In genomic region chr1:234603221-234604204, GRCh38 we compare ENCODE assay signal across 8 cellular contexts. TPM values are rescaled to one million over a fixed set of nuclear protein-coding genes. Genes with fewer than 3 reads are reported as not detected.
DNase-seq lines count a peak whose midpoint lies in the region; ATAC-seq and TF ChIP-seq lines count a peak whose summit lies in the region.

No MANE protein-coding gene starts in this region.

- intact Hi-C loops in CD8-positive, alpha-beta T cell (cut with DNase I, micrococcal nuclease): loop anchor here (5.0 to 10.0 kb wide), 3 partner anchors 231 to 524 kb away; partner anchors contain the start of genes COA6 (in 1 of the 2) and TOMM20 (in 1 of the 2)
- intact Hi-C loops in testis (cut with DNase I; ENCODE audit: low total_unique reads): loop anchor here (5.0 kb wide), 1 partner anchor 71 kb away; no protein-coding TSS in a partner anchor

- CTCF ChIA-PET in CD8-positive, alpha-beta T cell (lab: Charles Lee): interaction anchor here (0.7 to 12.2 kb wide), 6 partner anchors 8 to 481 kb away, joined by 3 to 114 read pairs (median 8); no protein-coding TSS in a partner anchor

- no peak for TF ChIP-seq POLR2A in testis (IDR thresholded peaks at IDR 0.05)

- no peak for TF ChIP-seq CTCF in CD8-positive, alpha-beta T cell (IDR thresholded peaks at IDR 0.05)
- TF ChIP-seq CTCF in testis (IDR thresholded peaks at IDR 0.05): no peak
- no peak for TF ChIP-seq CTCF in GM20000 (IDR thresholded peaks at IDR 0.05; ENCODE audit: extremely low read depth, missing control alignments)

- ATAC-seq in CD8-positive, alpha-beta T cell: no peak
- ATAC-seq in activated naive CD8-positive, alpha-beta T cell treated with anti-CD3 and anti-CD28 coated beads, Interleukin-2, amount 50 U/mL, for 24 hours: no peak
- no peak for ATAC-seq in GM21576 (IDR thresholded peaks at IDR 0.05; ENCODE audit: unreplicated experiment)

- peak overlapping the region; percentile 93 for H3K4me3 Mint-ChIP-seq in CD8-positive, alpha-beta T cell
- peak overlapping the region; percentile 93 for H3K4me3 Mint-ChIP-seq in activated naive CD8-positive, alpha-beta T cell treated with anti-CD3 and anti-CD28 coated beads, Interleukin-2, amount 50 U/mL, for 24 hours

- peaks cover 73% of the 10 kb centered on the region for H3K4me1 ChIP-seq in CD8-positive, alpha-beta T cell (ENCODE audit: insufficient read depth, low read length)
- peaks cover 74% of the 10 kb centered on the region for H3K4me1 ChIP-seq in HUES6 (ENCODE audit: control insufficient read depth, insufficient read depth, low read length)
- peaks cover 55% of the 10 kb centered on the region for H3K4me1 ChIP-seq in testis

- no peak overlapping the region for H3K27ac ChIP-seq in CD8-positive, alpha-beta T cell (ENCODE audit: low read depth, low read length)
- H3K27ac ChIP-seq in HUES6 (ENCODE audit: low read depth, low read length) (peak overlapping the region; percentile 81), testis (peak overlapping the region; percentile 96 to 100)

- H3K27ac Mint-ChIP-seq in CD8-positive, alpha-beta T cell: peak overlapping the region; percentile 67
- peak overlapping the region; percentile 89 for H3K27ac Mint-ChIP-seq in activated naive CD8-positive, alpha-beta T cell treated with anti-CD3 and anti-CD28 coated beads, Interleukin-2, amount 50 U/mL, for 24 hours

- DNase-seq in CD8-positive, alpha-beta T cell: no peak
- DNase-seq in activated naive CD8-positive, alpha-beta T cell treated with anti-CD3 and anti-CD28 coated beads, Interleukin-2, amount 50 U/mL, for 24 hours: no peak
- DNase-seq in kidney tubule cell (ENCODE audit: low spot score) (peak; percentile 54), testis (no peak), GM20000 (ENCODE audit: low spot score) (no peak), NCI-H187 treated with DMSO at 0.1 percent for 48 hours (lab: John Stamatoyannopoulos, UW) (no peak)

- no peaks in the 10 kb centered on the region for H3K9me3 Mint-ChIP-seq in CD8-positive, alpha-beta T cell
- H3K9me3 Mint-ChIP-seq in activated naive CD8-positive, alpha-beta T cell treated with anti-CD3 and anti-CD28 coated beads, Interleukin-2, amount 50 U/mL, for 24 hours: no peaks in the 10 kb centered on the region

- H3K27me3 Mint-ChIP-seq in CD8-positive, alpha-beta T cell (ENCODE audit: low read depth): no peaks in the 10 kb centered on the region
- H3K27me3 Mint-ChIP-seq in activated naive CD8-positive, alpha-beta T cell treated with anti-CD3 and anti-CD28 coated beads, Interleukin-2, amount 50 U/mL, for 24 hours: peaks cover 2% of the 10 kb centered on the region

- H3K27me3 ChIP-seq in CD8-positive, alpha-beta T cell (ENCODE audit: insufficient read depth, low read length): no peaks in the 10 kb centered on the region
- no peaks in the 10 kb centered on the region for H3K27me3 ChIP-seq in HUES6 (ENCODE audit: control insufficient read depth, insufficient read depth, low read length)
- no peaks in the 10 kb centered on the region for H3K27me3 ChIP-seq in testis

- no peak overlapping the region for H3K4me3 ChIP-seq in CD8-positive, alpha-beta T cell (ENCODE audit: low read depth, low read length)
- H3K4me3 ChIP-seq in HUES6 (ENCODE audit: low read depth, low read length): peak overlapping the region; percentile 74
- no peak overlapping the region for H3K4me3 ChIP-seq in testis

- no peaks in the 10 kb centered on the region for H3K9me3 ChIP-seq in CD8-positive, alpha-beta T cell (ENCODE audit: low read length)
- H3K9me3 ChIP-seq in HUES6 (ENCODE audit: control insufficient read depth, insufficient read depth, low read depth, low read length) (no peaks in the 10 kb centered on the region), testis (no peaks in the 10 kb centered on the region)

- peaks cover 72% of the 10 kb centered on the region for H3K4me1 Mint-ChIP-seq in CD8-positive, alpha-beta T cell (ENCODE audit: low read depth)
- peaks cover 79% of the 10 kb centered on the region for H3K4me1 Mint-ChIP-seq in activated naive CD8-positive, alpha-beta T cell treated with anti-CD3 and anti-CD28 coated beads, Interleukin-2, amount 50 U/mL, for 24 hours

- H3K36me3 Mint-ChIP-seq in CD8-positive, alpha-beta T cell: peaks cover 47% of the 10 kb centered on the region
- H3K36me3 Mint-ChIP-seq in activated naive CD8-positive, alpha-beta T cell treated with anti-CD3 and anti-CD28 coated beads, Interleukin-2, amount 50 U/mL, for 24 hours (ENCODE audit: low read depth): peaks cover 56% of the 10 kb centered on the region

- 16 to 20% methylated on average over 6 of the region's 6 CpGs for WGBS in testis, 2 donors

- H3K9ac ChIP-seq in HUES6 (ENCODE audit: low read length): peak overlapping the region; percentile 25

- POLR2A ChIA-PET in CD8-positive, alpha-beta T cell (lab: Charles Lee): interaction anchor here (0.5 to 7.8 kb wide), 5 partner anchors 7 to 481 kb away, joined by 3 to 129 read pairs (median 7); partner anchors contain the start of genes IRF2BP2 and TARBP1

- peaks cover 14% of the 10 kb centered on the region for H3K36me3 ChIP-seq in CD8-positive, alpha-beta T cell (ENCODE audit: insufficient read depth, low read length)
- H3K36me3 ChIP-seq in HUES6 (ENCODE audit: control insufficient read depth, insufficient read depth, low read length) (peaks cover 36% of the 10 kb centered on the region), testis (ENCODE audit: low read depth, missing control alignments) (no peaks in the 10 kb centered on the region)

RNA-seq across cellular contexts. Expression of gene IRF2BP2, which starts 6.5 kb away (rescaled TPM):
- total RNA-seq in CD8-positive, alpha-beta T cell: 100 to 1,000 TPM; 707 to 714 TPM
- total RNA-seq in testis: 10 to 100 TPM; 82.0 to 96.6 TPM
- polyA plus RNA-seq in testis (ENCODE audit: insufficient read depth, low read depth, low replicate concordance): 100 TPM

Comparison
In these comparisons a context has a peak if more than half of its experiments do, and no peak if none do; other contexts are left out.
1. RNA of gene IRF2BP2, which starts 6.5 kb away (total RNA-seq): 707 to 714 TPM in CD8-positive, alpha-beta T cell; 82.0 to 96.6 TPM in testis; every median in the first group is over 4 times any median in the second.